ENCODE assay signal across 18 cellular contexts in genomic region chr7:141946874-141947273, GRCh38. TPM values are rescaled to one million over a fixed set of nuclear protein-coding genes. Genes with fewer than 3 reads are reported as not detected.
DNase-seq lines count a peak whose midpoint lies in the region; ATAC-seq and TF ChIP-seq lines count a peak whose summit lies in the region.
"Had no signal": no experiment of that assay in that cellular context is flagged by ENCODE, and none has a peak within 500 bp of the region (broad histone marks: within the 10 kb centered on the region; RNA-seq: fewer than 3 reads in every experiment).

Gene CLEC5A, minus strand, starts transcription at chr7:141946974. Its CDS starts 682 bp downstream, at chr7:141946292.

- H3K9me3 ChIP-seq in neutrophil = no peaks in the 10 kb centered on the region
- H3K9me3 ChIP-seq in CD4-positive, alpha-beta T cell (ENCODE audit: control insufficient read depth, low read length) = no peaks in the 10 kb centered on the region

- H3K27me3 Mint-ChIP-seq in dendritic cell treated with granulocyte-macrophage colony-stimulating factor and Interleukin-4, amounts not matched to agents 40 ng/mL and 50 ng/mL, for 4 days = peaks cover 1% of the 10 kb centered on the region
- H3K27me3 Mint-ChIP-seq in CD4-positive, alpha-beta T cell = no peaks in the 10 kb centered on the region

- DNase-seq in HL-60 (ENCODE audit: low read depth in 1 of 2, low spot score in 1 of 2) = peak in 1 of 2 experiments; percentile 60
- no peak for DNase-seq in CD4-positive, alpha-beta T cell
- DNase-seq in GM10266 (ENCODE audit: extremely low spot score) = no peak
- DNase-seq in activated T-cell treated with anti-CD3 and anti-CD28 coated beads, Interleukin-2, amount 50 U/mL, for 1 hour = no peak
- DNase-seq: DMS79 treated with DMSO at 0.1 percent for 48 hours, KBM-7, NCI-H1105 treated with DMSO at 0.1 percent for 48 hours, NCI-H1694 treated with DMSO at 0.1 percent for 48 hours, NCI-H2107, NCI-H2227 treated with DMSO at 0.1 percent for 48 hours, NCI-H524 treated with DMSO at 0.1 percent for 48 hours had no signal

- TF ChIP-seq CTCF in HL-60 (IDR thresholded peaks at IDR 0.05; ENCODE audit: insufficient read depth, low read length) = no peak
- TF ChIP-seq CTCF in neutrophil (IDR thresholded peaks at IDR 0.05) = no peak
- TF ChIP-seq CTCF in CD4-positive, alpha-beta T cell (IDR thresholded peaks at IDR 0.05) = no peak
- no peak for TF ChIP-seq CTCF in GM10266 (IDR thresholded peaks at IDR 0.05; ENCODE audit: control insufficient read depth, insufficient read depth, low read depth, missing control alignments)

- H2AFZ ChIP-seq in ACC112 (ENCODE audit: low read length, unreplicated experiment) = no peak within 1 kb of the TSS

- no peaks in the 10 kb centered on the region for H3K36me3 Mint-ChIP-seq in dendritic cell treated with granulocyte-macrophage colony-stimulating factor and Interleukin-4, amounts not matched to agents 40 ng/mL and 50 ng/mL, for 4 days (ENCODE audit: low read depth)
- no peaks in the 10 kb centered on the region for H3K36me3 Mint-ChIP-seq in CD4-positive, alpha-beta T cell (ENCODE audit: low read depth)

- H3K36me3 ChIP-seq in ACC112 (ENCODE audit: insufficient read depth, low read length) (no peaks in the 10 kb centered on the region), neutrophil (no peaks in the 10 kb centered on the region)

- no peak for ATAC-seq in CD4-positive, alpha-beta T cell (ENCODE audit: poor library complexity)
- ATAC-seq in HG02642 (IDR thresholded peaks at IDR 0.05; ENCODE audit: poor library complexity, unreplicated experiment) = no peak
- ATAC-seq: HepG2 had no signal

- H3K9me3 Mint-ChIP-seq in dendritic cell treated with granulocyte-macrophage colony-stimulating factor and Interleukin-4, amounts not matched to agents 40 ng/mL and 50 ng/mL, for 4 days = peaks cover 5% of the 10 kb centered on the region
- no peaks in the 10 kb centered on the region for H3K9me3 Mint-ChIP-seq in CD4-positive, alpha-beta T cell

- no peaks in the 10 kb centered on the region for H3K79me2 ChIP-seq in ACC112 (ENCODE audit: control insufficient read depth, insufficient read depth, low read length, unreplicated experiment)

- POLR2A ChIA-PET in CD4-positive, alpha-beta T cell (lab: Charles Lee) = no interaction called here

- no peak within 1 kb of the TSS for H3K4me3 ChIP-seq in ACC112 (ENCODE audit: low read depth, low read length)
- peak within 1 kb of the TSS; percentile 70 for H3K4me3 ChIP-seq in HL-60 (replicated peaks; ENCODE audit: insufficient read depth, low read length)
- peak within 1 kb of the TSS; percentile 37 to 55 for H3K4me3 ChIP-seq in neutrophil (ENCODE audit: low read depth in 1 of 2, low read length in 1 of 2)

- intact Hi-C loops in dendritic cell treated with granulocyte-macrophage colony-stimulating factor and Interleukin-4, amounts not matched to agents 40 ng/mL and 50 ng/mL, for 4 days (cut with micrococcal nuclease) = no loop called here
- intact Hi-C loops in CD4-positive, alpha-beta T cell (cut with DNase I, micrococcal nuclease) = no loop called here

- no peak within 1 kb of the TSS for H3K4me3 Mint-ChIP-seq in dendritic cell treated with granulocyte-macrophage colony-stimulating factor and Interleukin-4, amounts not matched to agents 40 ng/mL and 50 ng/mL, for 4 days
- H3K4me3 Mint-ChIP-seq in CD4-positive, alpha-beta T cell = no peak within 1 kb of the TSS

- H3K4me1 ChIP-seq in ACC112 (ENCODE audit: control insufficient read depth, insufficient read depth, low read length, unreplicated experiment) (peaks cover 6% of the 10 kb centered on the region), neutrophil (ENCODE audit: control insufficient read depth in 1 of 2, insufficient read depth in 1 of 2, low read depth in 1 of 2, low read length in 1 of 2) (peaks cover 92 to 94% of the 10 kb centered on the region in 2 experiments)

- CTCF ChIA-PET in CD4-positive, alpha-beta T cell (lab: Charles Lee) = interaction anchor here (1.0 kb wide), 1 partner anchor 12 kb away, joined by 4 read pairs; no protein-coding TSS in a partner anchor

- H3K27me3 ChIP-seq in ACC112 (ENCODE audit: insufficient read depth, low read length) (peaks cover 4% of the 10 kb centered on the region; the same call in 1 of the 2 replicates), HL-60 (ENCODE audit: insufficient read depth, poor library complexity, severe bottlenecking) (no peaks in the 10 kb centered on the region), neutrophil (no peaks in the 10 kb centered on the region)
- no peaks in the 10 kb centered on the region for H3K27me3 ChIP-seq in CD4-positive, alpha-beta T cell (ENCODE audit: control insufficient read depth, insufficient read depth, low read length)

- peak within 1 kb of the TSS; percentile 30; the same call in 1 of the 2 replicates for H3K27ac ChIP-seq in ACC112 (ENCODE audit: low read depth, low read length)
- peak within 1 kb of the TSS; percentile 85 for H3K27ac ChIP-seq in HL-60 (replicated peaks)
- peak within 1 kb of the TSS; percentile 81 for H3K27ac ChIP-seq in neutrophil
- H3K27ac ChIP-seq in CD4-positive, alpha-beta T cell (ENCODE audit: low read depth, low read length) = no peak within 1 kb of the TSS

- peak within 1 kb of the TSS; percentile 37 for H3K27ac Mint-ChIP-seq in dendritic cell treated with granulocyte-macrophage colony-stimulating factor and Interleukin-4, amounts not matched to agents 40 ng/mL and 50 ng/mL, for 4 days
- H3K27ac Mint-ChIP-seq in CD4-positive, alpha-beta T cell = no peak within 1 kb of the TSS

- H3K4me1 Mint-ChIP-seq in dendritic cell treated with granulocyte-macrophage colony-stimulating factor and Interleukin-4, amounts not matched to agents 40 ng/mL and 50 ng/mL, for 4 days (ENCODE audit: low read depth) = peaks cover 67% of the 10 kb centered on the region
- no peaks in the 10 kb centered on the region for H3K4me1 Mint-ChIP-seq in CD4-positive, alpha-beta T cell (ENCODE audit: low read depth)

RNA-seq across cellular contexts. Expression of gene CLEC5A, which starts in this region (rescaled TPM):
- not detected for total RNA-seq in CD4-positive, alpha-beta T cell
- total RNA-seq: A172, H1, HepG2 had no signal
